In the genomic region with DNA sequence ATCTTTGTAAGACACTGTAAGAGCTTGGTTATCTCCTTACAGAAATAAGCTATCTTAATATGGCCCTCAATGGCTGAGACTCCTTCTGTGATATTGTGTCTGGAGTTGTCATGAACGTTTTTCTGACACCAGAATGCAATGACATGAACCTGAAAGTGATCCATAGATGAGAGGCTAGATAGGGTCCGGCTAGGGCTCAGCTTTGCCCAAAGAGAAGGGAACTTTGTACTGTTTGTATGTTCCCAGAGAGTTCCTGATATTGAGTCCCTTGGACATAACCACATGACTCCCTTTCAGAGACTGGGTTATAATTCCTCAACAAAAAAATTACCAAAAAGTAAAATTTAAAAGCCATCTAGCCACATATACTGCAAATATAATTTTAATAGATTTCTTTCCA, we compare ENCODE assay signal across 10 cellular contexts.
DNase-seq lines count a peak whose midpoint lies in the region; ATAC-seq and TF ChIP-seq lines count a peak whose summit lies in the region.
"Had no signal": no experiment of that assay in that cellular context is flagged by ENCODE, and none has a peak within 500 bp of the region (broad histone marks: within the 10 kb centered on the region; RNA-seq: fewer than 3 reads in every experiment).

No MANE protein-coding gene starts in this region.

- CTCF ChIA-PET in SK-N-SH (lab: Yijun Ruan, JAX), result no interaction called here

- POLR2A ChIA-PET in naive thymus-derived CD8-positive, alpha-beta T cell (lab: Charles Lee), result no interaction called here
- POLR2A ChIA-PET in SK-N-SH (lab: Yijun Ruan, JAX), result no interaction called here

- TF ChIP-seq RAD21 in SK-N-SH (IDR thresholded peaks at IDR 0.05; ENCODE audit: low read length), result no peak

- H3K27me3 ChIP-seq in RWPE2 (ENCODE audit: insufficient read depth, poor library complexity, severe bottlenecking) (no peaks in the 10 kb centered on the region), SK-N-SH (ENCODE audit: insufficient read depth) (no peaks in the 10 kb centered on the region; the same call in 1 of the 2 replicates)

- no peak for TF ChIP-seq EP300 in SK-N-SH (IDR thresholded peaks at IDR 0.05; ENCODE audit: borderline replicate concordance in 1 of 2, low read depth in 1 of 2, low read length in 1 of 2)

- H3K4me3 ChIP-seq in RWPE2 (ENCODE audit: severe bottlenecking) (no peak overlapping the region), SK-N-SH (ENCODE audit: low read depth in 2 of 2, low read length in 1 of 2) (no peak overlapping the region)

- no peaks in the 10 kb centered on the region for H4K20me1 ChIP-seq in SK-N-SH (ENCODE audit: insufficient read depth)

- H3F3A ChIP-seq in SK-N-SH (replicated peaks; ENCODE audit: insufficient read depth), result peaks cover 3% of the 10 kb centered on the region

- DNase-seq in RWPE2 (ENCODE audit: low spot score) (no peak), AG08396 (ENCODE audit: low spot score) (no peak), cardiac septum (ENCODE audit: low spot score) (no peak), SK-N-SH (no peak)
- DNase-seq in naive thymus-derived CD8-positive, alpha-beta T cell, result peak in 1 of 10 donors; percentile 2
- DNase-seq: IMR-90, mesenchymal stem cell, PC-3 had no signal

- peaks cover 36 to 75% (median 67%) of the 10 kb centered on the region in 4 donors for H3K4me1 Mint-ChIP-seq in naive thymus-derived CD8-positive, alpha-beta T cell

- H3K9me3 ChIP-seq in RWPE2 (ENCODE audit: severe bottlenecking) (peaks cover 2% of the 10 kb centered on the region), SK-N-SH (no peaks in the 10 kb centered on the region)

- TF ChIP-seq CTCF in RWPE2 (IDR thresholded peaks at IDR 0.05; ENCODE audit: poor library complexity, severe bottlenecking), result no peak
- no peak for TF ChIP-seq CTCF in SK-N-SH (IDR thresholded peaks at IDR 0.05)

- no peaks in the 10 kb centered on the region for H3K79me2 ChIP-seq in SK-N-SH (ENCODE audit: insufficient read depth)

- H3K27me3 Mint-ChIP-seq in naive thymus-derived CD8-positive, alpha-beta T cell, result no peaks in the 10 kb centered on the region

- peak; percentile 2 for ATAC-seq in GM18868 (IDR thresholded peaks at IDR 0.05; ENCODE audit: unreplicated experiment)
- peak; percentile 10 for ATAC-seq in GM21786 (IDR thresholded peaks at IDR 0.05; ENCODE audit: unreplicated experiment)
- no peak for ATAC-seq in RWPE2 (ENCODE audit: low read depth)
- no peak for ATAC-seq in naive thymus-derived CD8-positive, alpha-beta T cell
- ATAC-seq: PC-3 had no signal

- peaks cover 0 to 5% (median under 1%) of the 10 kb centered on the region in 9 donors for H3K9me3 Mint-ChIP-seq in naive thymus-derived CD8-positive, alpha-beta T cell

- H3K27ac ChIP-seq in RWPE2 (ENCODE audit: poor library complexity, severe bottlenecking) (peak overlapping the region; percentile 35), SK-N-SH (ENCODE audit: low read depth in 2 of 2, low read length in 1 of 2) (no peak overlapping the region)

- 12% methylated on average over 2 of the region's 2 CpGs for WGBS in SK-N-SH (ENCODE audit: low lambda C conversion rate)

- no peak overlapping the region for H2AFZ ChIP-seq in SK-N-SH (ENCODE audit: low read depth)

- H3K27ac Mint-ChIP-seq in naive thymus-derived CD8-positive, alpha-beta T cell, result peak overlapping the region in 4 of 10 donors; percentile 34 to 81 (median 57)

- no peak overlapping the region for H3K9ac ChIP-seq in SK-N-SH

- intact Hi-C loops in cardiac septum (cut with DNase I), result no loop called here

- H3K4me3 Mint-ChIP-seq in naive thymus-derived CD8-positive, alpha-beta T cell, result peak overlapping the region; percentile 60 to 89 (median 75)

- H3K4me1 ChIP-seq in RWPE2 (ENCODE audit: insufficient read depth, poor library complexity, severe bottlenecking), result peaks cover 18% of the 10 kb centered on the region
- no peaks in the 10 kb centered on the region for H3K4me1 ChIP-seq in SK-N-SH (ENCODE audit: control insufficient read depth in 1 of 2, insufficient read depth in 2 of 2, low read depth in 1 of 2, low read length in 1 of 2)

- peaks cover 0 to 3% (median 0%) of the 10 kb centered on the region in 3 donors for H3K36me3 Mint-ChIP-seq in naive thymus-derived CD8-positive, alpha-beta T cell

- H3K36me3 ChIP-seq in RWPE2 (ENCODE audit: low read depth) (no peaks in the 10 kb centered on the region), SK-N-SH (replicated peaks in 1 of 2; ENCODE audit: control insufficient read depth in 1 of 2, insufficient read depth in 2 of 2, low read length in 1 of 2) (no peaks in the 10 kb centered on the region)

- H3K9me2 ChIP-seq in SK-N-SH, result no peaks in the 10 kb centered on the region

- H3K4me2 ChIP-seq in SK-N-SH, result no peak overlapping the region

TF ChIP-seq in SK-N-SH, 30 proteins besides CTCF, POLR2A, EP300 and RAD21:
- TF ChIP-seq RCOR1 (IDR thresholded peaks at IDR 0.05; ENCODE audit: low read length), result no peak
- TF ChIP-seq, protein P1, sequence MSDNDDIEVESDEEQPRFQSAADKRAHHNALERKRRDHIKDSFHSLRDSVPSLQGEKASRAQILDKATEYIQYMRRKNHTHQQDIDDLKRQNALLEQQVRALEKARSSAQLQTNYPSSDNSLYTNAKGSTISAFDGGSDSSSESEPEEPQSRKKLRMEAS (IDR thresholded peaks at IDR 0.05; ENCODE audit: low read depth), result no peak
- TF ChIP-seq NFIC (IDR thresholded peaks at IDR 0.05; ENCODE audit: borderline replicate concordance), result no peak
- TF ChIP-seq, protein P2, sequence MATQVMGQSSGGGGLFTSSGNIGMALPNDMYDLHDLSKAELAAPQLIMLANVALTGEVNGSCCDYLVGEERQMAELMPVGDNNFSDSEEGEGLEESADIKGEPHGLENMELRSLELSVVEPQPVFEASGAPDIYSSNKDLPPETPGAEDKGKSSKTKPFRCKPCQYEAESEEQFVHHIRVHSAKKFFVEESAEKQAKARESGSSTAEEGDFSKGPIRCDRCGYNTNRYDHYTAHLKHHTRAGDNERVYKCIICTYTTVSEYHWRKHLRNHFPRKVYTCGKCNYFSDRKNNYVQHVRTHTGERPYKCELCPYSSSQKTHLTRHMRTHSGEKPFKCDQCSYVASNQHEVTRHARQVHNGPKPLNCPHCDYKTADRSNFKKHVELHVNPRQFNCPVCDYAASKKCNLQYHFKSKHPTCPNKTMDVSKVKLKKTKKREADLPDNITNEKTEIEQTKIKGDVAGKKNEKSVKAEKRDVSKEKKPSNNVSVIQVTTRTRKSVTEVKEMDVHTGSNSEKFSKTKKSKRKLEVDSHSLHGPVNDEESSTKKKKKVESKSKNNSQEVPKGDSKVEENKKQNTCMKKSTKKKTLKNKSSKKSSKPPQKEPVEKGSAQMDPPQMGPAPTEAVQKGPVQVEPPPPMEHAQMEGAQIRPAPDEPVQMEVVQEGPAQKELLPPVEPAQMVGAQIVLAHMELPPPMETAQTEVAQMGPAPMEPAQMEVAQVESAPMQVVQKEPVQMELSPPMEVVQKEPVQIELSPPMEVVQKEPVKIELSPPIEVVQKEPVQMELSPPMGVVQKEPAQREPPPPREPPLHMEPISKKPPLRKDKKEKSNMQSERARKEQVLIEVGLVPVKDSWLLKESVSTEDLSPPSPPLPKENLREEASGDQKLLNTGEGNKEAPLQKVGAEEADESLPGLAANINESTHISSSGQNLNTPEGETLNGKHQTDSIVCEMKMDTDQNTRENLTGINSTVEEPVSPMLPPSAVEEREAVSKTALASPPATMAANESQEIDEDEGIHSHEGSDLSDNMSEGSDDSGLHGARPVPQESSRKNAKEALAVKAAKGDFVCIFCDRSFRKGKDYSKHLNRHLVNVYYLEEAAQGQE (IDR thresholded peaks at IDR 0.05; ENCODE audit: low read depth, low read length), result no peak
- TF ChIP-seq GABPA (IDR thresholded peaks at IDR 0.05; ENCODE audit: low read depth), result no peak
- TF ChIP-seq SIN3A (IDR thresholded peaks at IDR 0.05; ENCODE audit: borderline replicate concordance, low read depth, low read length), result no peak
- TF ChIP-seq RXRA (IDR thresholded peaks at IDR 0.05; ENCODE audit: borderline replicate concordance, low read depth), result no peak
- no peak for TF ChIP-seq FOXM1 (IDR thresholded peaks at IDR 0.05; ENCODE audit: low read depth)
- no peak for TF ChIP-seq NRF1 (IDR thresholded peaks at IDR 0.05; ENCODE audit: low read depth, low read length)
- no peak for TF ChIP-seq TCF12 (IDR thresholded peaks at IDR 0.05)
- TF ChIP-seq, protein P3, sequence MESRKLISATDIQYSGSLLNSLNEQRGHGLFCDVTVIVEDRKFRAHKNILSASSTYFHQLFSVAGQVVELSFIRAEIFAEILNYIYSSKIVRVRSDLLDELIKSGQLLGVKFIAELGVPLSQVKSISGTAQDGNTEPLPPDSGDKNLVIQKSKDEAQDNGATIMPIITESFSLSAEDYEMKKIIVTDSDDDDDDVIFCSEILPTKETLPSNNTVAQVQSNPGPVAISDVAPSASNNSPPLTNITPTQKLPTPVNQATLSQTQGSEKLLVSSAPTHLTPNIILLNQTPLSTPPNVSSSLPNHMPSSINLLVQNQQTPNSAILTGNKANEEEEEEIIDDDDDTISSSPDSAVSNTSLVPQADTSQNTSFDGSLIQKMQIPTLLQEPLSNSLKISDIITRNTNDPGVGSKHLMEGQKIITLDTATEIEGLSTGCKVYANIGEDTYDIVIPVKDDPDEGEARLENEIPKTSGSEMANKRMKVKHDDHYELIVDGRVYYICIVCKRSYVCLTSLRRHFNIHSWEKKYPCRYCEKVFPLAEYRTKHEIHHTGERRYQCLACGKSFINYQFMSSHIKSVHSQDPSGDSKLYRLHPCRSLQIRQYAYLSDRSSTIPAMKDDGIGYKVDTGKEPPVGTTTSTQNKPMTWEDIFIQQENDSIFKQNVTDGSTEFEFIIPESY (IDR thresholded peaks at IDR 0.05; ENCODE audit: borderline replicate concordance, low read depth), result no peak

Comparison
In these comparisons a context has a peak if more than half of its experiments do, and no peak if none do; other contexts are left out.
1. ATAC-seq: peak in GM18868 (single experiment) and GM21786 (single experiment); none in RWPE2 (single experiment) and naive thymus-derived CD8-positive, alpha-beta T cell (0 of 2).